ENCODE assay signal across 1 cellular context in genomic region chr19:41887711-41888382, GRCh38.
TF ChIP-seq lines count a peak whose summit lies in the region.

No MANE protein-coding gene starts in this region.

TF ChIP-seq in HepG2, 621 proteins besides CTCF, POLR2A, EP300 and RAD21 (continued from another document and continues in another):
- TF ChIP-seq, protein P1, sequence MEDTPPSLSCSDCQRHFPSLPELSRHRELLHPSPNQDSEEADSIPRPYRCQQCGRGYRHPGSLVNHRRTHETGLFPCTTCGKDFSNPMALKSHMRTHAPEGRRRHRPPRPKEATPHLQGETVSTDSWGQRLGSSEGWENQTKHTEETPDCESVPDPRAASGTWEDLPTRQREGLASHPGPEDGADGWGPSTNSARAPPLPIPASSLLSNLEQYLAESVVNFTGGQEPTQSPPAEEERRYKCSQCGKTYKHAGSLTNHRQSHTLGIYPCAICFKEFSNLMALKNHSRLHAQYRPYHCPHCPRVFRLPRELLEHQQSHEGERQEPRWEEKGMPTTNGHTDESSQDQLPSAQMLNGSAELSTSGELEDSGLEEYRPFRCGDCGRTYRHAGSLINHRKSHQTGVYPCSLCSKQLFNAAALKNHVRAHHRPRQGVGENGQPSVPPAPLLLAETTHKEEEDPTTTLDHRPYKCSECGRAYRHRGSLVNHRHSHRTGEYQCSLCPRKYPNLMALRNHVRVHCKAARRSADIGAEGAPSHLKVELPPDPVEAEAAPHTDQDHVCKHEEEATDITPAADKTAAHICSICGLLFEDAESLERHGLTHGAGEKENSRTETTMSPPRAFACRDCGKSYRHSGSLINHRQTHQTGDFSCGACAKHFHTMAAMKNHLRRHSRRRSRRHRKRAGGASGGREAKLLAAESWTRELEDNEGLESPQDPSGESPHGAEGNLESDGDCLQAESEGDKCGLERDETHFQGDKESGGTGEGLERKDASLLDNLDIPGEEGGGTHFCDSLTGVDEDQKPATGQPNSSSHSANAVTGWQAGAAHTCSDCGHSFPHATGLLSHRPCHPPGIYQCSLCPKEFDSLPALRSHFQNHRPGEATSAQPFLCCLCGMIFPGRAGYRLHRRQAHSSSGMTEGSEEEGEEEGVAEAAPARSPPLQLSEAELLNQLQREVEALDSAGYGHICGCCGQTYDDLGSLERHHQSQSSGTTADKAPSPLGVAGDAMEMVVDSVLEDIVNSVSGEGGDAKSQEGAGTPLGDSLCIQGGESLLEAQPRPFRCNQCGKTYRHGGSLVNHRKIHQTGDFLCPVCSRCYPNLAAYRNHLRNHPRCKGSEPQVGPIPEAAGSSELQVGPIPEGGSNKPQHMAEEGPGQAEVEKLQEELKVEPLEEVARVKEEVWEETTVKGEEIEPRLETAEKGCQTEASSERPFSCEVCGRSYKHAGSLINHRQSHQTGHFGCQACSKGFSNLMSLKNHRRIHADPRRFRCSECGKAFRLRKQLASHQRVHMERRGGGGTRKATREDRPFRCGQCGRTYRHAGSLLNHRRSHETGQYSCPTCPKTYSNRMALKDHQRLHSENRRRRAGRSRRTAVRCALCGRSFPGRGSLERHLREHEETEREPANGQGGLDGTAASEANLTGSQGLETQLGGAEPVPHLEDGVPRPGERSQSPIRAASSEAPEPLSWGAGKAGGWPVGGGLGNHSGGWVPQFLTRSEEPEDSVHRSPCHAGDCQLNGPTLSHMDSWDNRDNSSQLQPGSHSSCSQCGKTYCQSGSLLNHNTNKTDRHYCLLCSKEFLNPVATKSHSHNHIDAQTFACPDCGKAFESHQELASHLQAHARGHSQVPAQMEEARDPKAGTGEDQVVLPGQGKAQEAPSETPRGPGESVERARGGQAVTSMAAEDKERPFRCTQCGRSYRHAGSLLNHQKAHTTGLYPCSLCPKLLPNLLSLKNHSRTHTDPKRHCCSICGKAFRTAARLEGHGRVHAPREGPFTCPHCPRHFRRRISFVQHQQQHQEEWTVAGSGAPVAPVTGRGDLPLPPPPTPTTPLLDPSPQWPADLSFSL (CRISPR knock-in tag; IDR thresholded peaks at IDR 0.05), result no peak
- TF ChIP-seq, protein P2, sequence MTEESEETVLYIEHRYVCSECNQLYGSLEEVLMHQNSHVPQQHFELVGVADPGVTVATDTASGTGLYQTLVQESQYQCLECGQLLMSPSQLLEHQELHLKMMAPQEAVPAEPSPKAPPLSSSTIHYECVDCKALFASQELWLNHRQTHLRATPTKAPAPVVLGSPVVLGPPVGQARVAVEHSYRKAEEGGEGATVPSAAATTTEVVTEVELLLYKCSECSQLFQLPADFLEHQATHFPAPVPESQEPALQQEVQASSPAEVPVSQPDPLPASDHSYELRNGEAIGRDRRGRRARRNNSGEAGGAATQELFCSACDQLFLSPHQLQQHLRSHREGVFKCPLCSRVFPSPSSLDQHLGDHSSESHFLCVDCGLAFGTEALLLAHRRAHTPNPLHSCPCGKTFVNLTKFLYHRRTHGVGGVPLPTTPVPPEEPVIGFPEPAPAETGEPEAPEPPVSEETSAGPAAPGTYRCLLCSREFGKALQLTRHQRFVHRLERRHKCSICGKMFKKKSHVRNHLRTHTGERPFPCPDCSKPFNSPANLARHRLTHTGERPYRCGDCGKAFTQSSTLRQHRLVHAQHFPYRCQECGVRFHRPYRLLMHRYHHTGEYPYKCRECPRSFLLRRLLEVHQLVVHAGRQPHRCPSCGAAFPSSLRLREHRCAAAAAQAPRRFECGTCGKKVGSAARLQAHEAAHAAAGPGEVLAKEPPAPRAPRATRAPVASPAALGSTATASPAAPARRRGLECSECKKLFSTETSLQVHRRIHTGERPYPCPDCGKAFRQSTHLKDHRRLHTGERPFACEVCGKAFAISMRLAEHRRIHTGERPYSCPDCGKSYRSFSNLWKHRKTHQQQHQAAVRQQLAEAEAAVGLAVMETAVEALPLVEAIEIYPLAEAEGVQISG (CRISPR knock-in tag; IDR thresholded peaks at IDR 0.05), result peak; percentile 97
- TF ChIP-seq ZNF34 (CRISPR knock-in tag; IDR thresholded peaks at IDR 0.05; ENCODE audit: borderline replicate concordance) (peak; percentile 67; the same call in 1 of the 2 replicates), PITX1 (CRISPR knock-in tag; IDR thresholded peaks at IDR 0.05) (peak; percentile 67; the same call in 1 of the 2 replicates), HMGXB4 (CRISPR knock-in tag; IDR thresholded peaks at IDR 0.05; ENCODE audit: borderline replicate concordance in 1 of 2, low read depth in 1 of 2) (peak; percentile 34 to 67; a peak in 2 of 4 replicates), HOXD1 (CRISPR knock-in tag; IDR thresholded peaks at IDR 0.05) (0 out of 2 replicates have a peak, but pooled peaks have one; percentile 1), ZNF710 (CRISPR knock-in tag; IDR thresholded peaks at IDR 0.05; ENCODE audit: borderline replicate concordance) (no peak), RBM22 (optimal IDR thresholded peaks at IDR 0.05; ENCODE audit: low read length) (no peak), ZFP36L1 (CRISPR knock-in tag; IDR thresholded peaks at IDR 0.05) (no peak), ISX (CRISPR knock-in tag; conservative IDR thresholded peaks at IDR 0.05) (no peak), TARDBP (CRISPR knock-in tag; IDR thresholded peaks at IDR 0.05) (peak; percentile 90), ZNF543 (CRISPR knock-in tag; IDR thresholded peaks at IDR 0.05) (peak; percentile 86; the same call in 1 of the 2 replicates), ZNF547 (CRISPR knock-in tag; IDR thresholded peaks at IDR 0.05) (peak; percentile 66; the same call in 1 of the 2 replicates), SMAD3 (CRISPR knock-in tag; IDR thresholded peaks at IDR 0.05) (peak; percentile 61; the same call in 1 of the 2 replicates), ZNF607 (CRISPR knock-in tag; IDR thresholded peaks at IDR 0.05; ENCODE audit: borderline replicate concordance) (no peak), CREB1 (IDR thresholded peaks at IDR 0.05) (no peak), CREB1 (CRISPR knock-in tag; IDR thresholded peaks at IDR 0.05) (peak; percentile 53; the same call in 1 of the 2 replicates), TCF7L2 (IDR thresholded peaks at IDR 0.05; ENCODE audit: low read depth, low read length) (no peak), RFXAP (CRISPR knock-in tag; IDR thresholded peaks at IDR 0.05; ENCODE audit: borderline replicate concordance) (peak; percentile 61; the same call in 1 of the 2 replicates), ISL2 (CRISPR knock-in tag; IDR thresholded peaks at IDR 0.05) (peak; percentile 77), FOXM1 (CRISPR knock-in tag; IDR thresholded peaks at IDR 0.05) (no peak), ZNF275 (CRISPR knock-in tag; IDR thresholded peaks at IDR 0.05; ENCODE audit: borderline replicate concordance) (no peak), HNF4G (IDR thresholded peaks at IDR 0.05; ENCODE audit: borderline replicate concordance, low read depth, low read length) (peak; percentile 36; the same call in 1 of the 2 replicates), HNF4G (CRISPR knock-in tag; IDR thresholded peaks at IDR 0.05; ENCODE audit: borderline replicate concordance, low read depth) (peak; percentile 22; the same call in 1 of the 2 replicates), REL (CRISPR knock-in tag; conservative IDR thresholded peaks at IDR 0.05) (no peak), ZKSCAN8 (CRISPR knock-in tag; IDR thresholded peaks at IDR 0.05; ENCODE audit: borderline replicate concordance) (peak; percentile 62; the same call in 1 of the 2 replicates), ZNF367 (CRISPR knock-in tag; IDR thresholded peaks at IDR 0.05; ENCODE audit: borderline replicate concordance) (no peak), KDM1A (CRISPR knock-in tag; IDR thresholded peaks at IDR 0.05) (no peak), PRMT3 (CRISPR knock-in tag; IDR thresholded peaks at IDR 0.05; ENCODE audit: borderline replicate concordance, low read depth) (no peak), ZNF230 (CRISPR knock-in tag; IDR thresholded peaks at IDR 0.05) (0 out of 2 replicates have a peak, but pooled peaks have one; percentile 72), ADNP (CRISPR knock-in tag; IDR thresholded peaks at IDR 0.05) (no peak), TMF1 (CRISPR knock-in tag; IDR thresholded peaks at IDR 0.05; ENCODE audit: low read depth) (no peak), ZNF205 (CRISPR knock-in tag; IDR thresholded peaks at IDR 0.05) (no peak), SNAPC2 (CRISPR knock-in tag; IDR thresholded peaks at IDR 0.05) (no peak), ZNF670 (CRISPR knock-in tag; IDR thresholded peaks at IDR 0.05; ENCODE audit: borderline replicate concordance) (no peak), ZNF143 (CRISPR knock-in tag; IDR thresholded peaks at IDR 0.05) (0 out of 2 replicates have a peak, but pooled peaks have one; percentile 17), ZSCAN29 (CRISPR knock-in tag; conservative IDR thresholded peaks at IDR 0.05) (peak; percentile 84), ZNF761 (CRISPR knock-in tag; conservative IDR thresholded peaks at IDR 0.05) (no peak), KDM3A (CRISPR knock-in tag; IDR thresholded peaks at IDR 0.05; ENCODE audit: low read depth) (peak; percentile 46; the same call in 1 of the 2 replicates), IRF2 (CRISPR knock-in tag; IDR thresholded peaks at IDR 0.05) (peak; percentile 60; the same call in 1 of the 2 replicates), GABPB1 (CRISPR knock-in tag; IDR thresholded peaks at IDR 0.05) (peak; percentile 67), ATF2 (CRISPR knock-in tag; IDR thresholded peaks at IDR 0.05) (peak; percentile 66; the same call in 1 of the 2 replicates), MXD4 (CRISPR knock-in tag; IDR thresholded peaks at IDR 0.05) (no peak), ZSCAN30 (CRISPR knock-in tag; IDR thresholded peaks at IDR 0.05) (no peak), JUN (CRISPR knock-in tag; IDR thresholded peaks at IDR 0.05) (peak; percentile 76), LCORL (IDR thresholded peaks at IDR 0.05) (no peak), LCORL (CRISPR knock-in tag; IDR thresholded peaks at IDR 0.05) (peak; percentile 79)
- TF ChIP-seq, protein P3, sequence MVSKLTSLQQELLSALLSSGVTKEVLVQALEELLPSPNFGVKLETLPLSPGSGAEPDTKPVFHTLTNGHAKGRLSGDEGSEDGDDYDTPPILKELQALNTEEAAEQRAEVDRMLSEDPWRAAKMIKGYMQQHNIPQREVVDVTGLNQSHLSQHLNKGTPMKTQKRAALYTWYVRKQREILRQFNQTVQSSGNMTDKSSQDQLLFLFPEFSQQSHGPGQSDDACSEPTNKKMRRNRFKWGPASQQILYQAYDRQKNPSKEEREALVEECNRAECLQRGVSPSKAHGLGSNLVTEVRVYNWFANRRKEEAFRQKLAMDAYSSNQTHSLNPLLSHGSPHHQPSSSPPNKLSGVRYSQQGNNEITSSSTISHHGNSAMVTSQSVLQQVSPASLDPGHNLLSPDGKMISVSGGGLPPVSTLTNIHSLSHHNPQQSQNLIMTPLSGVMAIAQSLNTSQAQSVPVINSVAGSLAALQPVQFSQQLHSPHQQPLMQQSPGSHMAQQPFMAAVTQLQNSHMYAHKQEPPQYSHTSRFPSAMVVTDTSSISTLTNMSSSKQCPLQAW (CRISPR knock-in tag; IDR thresholded peaks at IDR 0.05), result peak; percentile 91
- TF ChIP-seq, protein P4, sequence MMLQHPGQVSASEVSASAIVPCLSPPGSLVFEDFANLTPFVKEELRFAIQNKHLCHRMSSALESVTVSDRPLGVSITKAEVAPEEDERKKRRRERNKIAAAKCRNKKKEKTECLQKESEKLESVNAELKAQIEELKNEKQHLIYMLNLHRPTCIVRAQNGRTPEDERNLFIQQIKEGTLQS (CRISPR knock-in tag; IDR thresholded peaks at IDR 0.05), result peak; percentile 83
- TF ChIP-seq, protein P5, sequence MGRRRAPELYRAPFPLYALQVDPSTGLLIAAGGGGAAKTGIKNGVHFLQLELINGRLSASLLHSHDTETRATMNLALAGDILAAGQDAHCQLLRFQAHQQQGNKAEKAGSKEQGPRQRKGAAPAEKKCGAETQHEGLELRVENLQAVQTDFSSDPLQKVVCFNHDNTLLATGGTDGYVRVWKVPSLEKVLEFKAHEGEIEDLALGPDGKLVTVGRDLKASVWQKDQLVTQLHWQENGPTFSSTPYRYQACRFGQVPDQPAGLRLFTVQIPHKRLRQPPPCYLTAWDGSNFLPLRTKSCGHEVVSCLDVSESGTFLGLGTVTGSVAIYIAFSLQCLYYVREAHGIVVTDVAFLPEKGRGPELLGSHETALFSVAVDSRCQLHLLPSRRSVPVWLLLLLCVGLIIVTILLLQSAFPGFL (CRISPR knock-in tag; IDR thresholded peaks at IDR 0.05), result no peak
